ENCODE assay signal across 1 cellular context in genomic region chr20:4134355-4134834, GRCh38.
A peak's percentile ranks its signal among the peaks of the same experiment; 100 is the strongest.
TF ChIP-seq lines count a peak whose summit lies in the region.

No MANE protein-coding gene starts in this region.

TF ChIP-seq in A549, 52 proteins besides CTCF, POLR2A, EP300 and RAD21 (continued from another document):
- TF ChIP-seq, protein P1, sequence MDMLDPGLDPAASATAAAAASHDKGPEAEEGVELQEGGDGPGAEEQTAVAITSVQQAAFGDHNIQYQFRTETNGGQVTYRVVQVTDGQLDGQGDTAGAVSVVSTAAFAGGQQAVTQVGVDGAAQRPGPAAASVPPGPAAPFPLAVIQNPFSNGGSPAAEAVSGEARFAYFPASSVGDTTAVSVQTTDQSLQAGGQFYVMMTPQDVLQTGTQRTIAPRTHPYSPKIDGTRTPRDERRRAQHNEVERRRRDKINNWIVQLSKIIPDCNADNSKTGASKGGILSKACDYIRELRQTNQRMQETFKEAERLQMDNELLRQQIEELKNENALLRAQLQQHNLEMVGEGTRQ (IDR thresholded peaks at IDR 0.05) = peak; percentile 60
- TF ChIP-seq E2F6 (IDR thresholded peaks at IDR 0.05; ENCODE audit: borderline replicate concordance, low read depth) (0 out of 2 replicates have a peak, but pooled peaks have one; percentile 37), GATA3 (IDR thresholded peaks at IDR 0.05; ENCODE audit: borderline replicate concordance) (0 out of 2 replicates have a peak, but pooled peaks have one; percentile 24), CEBPB (IDR thresholded peaks at IDR 0.05) (no peak), HOXB13 (CRISPR knock-in tag; IDR thresholded peaks at IDR 0.05; ENCODE audit: low read depth) (peak; percentile 70; the same call in 1 of the 2 replicates), ZSCAN20 (CRISPR knock-in tag; IDR thresholded peaks at IDR 0.05) (peak; percentile 78)
- TF ChIP-seq, protein P2, sequence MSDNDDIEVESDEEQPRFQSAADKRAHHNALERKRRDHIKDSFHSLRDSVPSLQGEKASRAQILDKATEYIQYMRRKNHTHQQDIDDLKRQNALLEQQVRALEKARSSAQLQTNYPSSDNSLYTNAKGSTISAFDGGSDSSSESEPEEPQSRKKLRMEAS (IDR thresholded peaks at IDR 0.05) = peak; percentile 85
